ENCODE assay signal across 10 cellular contexts in genomic region chr12:94761559-94761958, GRCh38.
A peak's percentile ranks its signal among the peaks of the same experiment; 100 is the strongest.
DNase-seq lines count a peak whose midpoint lies in the region; ATAC-seq and TF ChIP-seq lines count a peak whose summit lies in the region.
"Had no signal": no experiment of that assay in that cellular context is flagged by ENCODE, and none has a peak within 500 bp of the region (broad histone marks: within the 10 kb centered on the region; RNA-seq: fewer than 3 reads in every experiment).

No MANE protein-coding gene starts in this region.

- H2AFZ ChIP-seq in fibroblast of lung (ENCODE audit: low read length): no peak overlapping the region
- no peak overlapping the region for H2AFZ ChIP-seq in smooth muscle cell (ENCODE audit: low read depth)

- H3K9me3 ChIP-seq in breast epithelium: no peaks in the 10 kb centered on the region
- H3K9me3 ChIP-seq in fibroblast of lung (ENCODE audit: control insufficient read depth, insufficient read depth, low read depth, low read length): no peaks in the 10 kb centered on the region
- H3K9me3 ChIP-seq in smooth muscle cell (replicated peaks; ENCODE audit: low read depth): no peaks in the 10 kb centered on the region

- no TSS peak for BruUV-seq in MCF 10A (replicated peaks; lab: Mats Ljungman, UMichigan)

- H3K9ac ChIP-seq in fibroblast of lung (ENCODE audit: insufficient read depth, low read length) (no peak overlapping the region), smooth muscle cell (ENCODE audit: low read depth) (peak overlapping the region; percentile 93)

- H3K4me3 ChIP-seq in breast epithelium: no peak overlapping the region
- no peak overlapping the region for H3K4me3 ChIP-seq in fibroblast of lung (replicated peaks in 1 of 4; ENCODE audit: control extremely low read depth in 1 of 4, insufficient read depth in 1 of 4, low read depth in 3 of 4, low read length in 4 of 4)
- no peak overlapping the region for H3K4me3 ChIP-seq in smooth muscle cell

- no peak for TF ChIP-seq POLR2A in breast epithelium (IDR thresholded peaks at IDR 0.05)

- intact Hi-C loops in MCF 10A (cut with micrococcal nuclease): loop anchor here (5.0 to 10.0 kb wide), 2 partner anchors 119 to 573 kb away; no protein-coding TSS in a partner anchor
- intact Hi-C loops in breast epithelium (cut with DNase I; ENCODE audit: low total_unique reads): no loop called here

- CTCF ChIA-PET in MCF 10A (lab: Yijun Ruan, JAX): interaction anchor here (1.0 to 1.8 kb wide), 5 partner anchors 9 to 627 kb away, joined by 3 to 6 read pairs (median 3); no protein-coding TSS in a partner anchor

- H3K27me3 ChIP-seq in breast epithelium (no peaks in the 10 kb centered on the region), fibroblast of lung (ENCODE audit: control insufficient read depth, insufficient read depth, low read length) (no peaks in the 10 kb centered on the region), smooth muscle cell (ENCODE audit: low read depth) (no peaks in the 10 kb centered on the region)

- H3K27me3 Mint-ChIP-seq in MCF 10A (ENCODE audit: insufficient read depth, unreplicated experiment): no peaks in the 10 kb centered on the region

- no peak for TF ChIP-seq CTCF in MCF 10A (IDR thresholded peaks at IDR 0.05; ENCODE audit: unreplicated experiment)
- TF ChIP-seq CTCF in breast epithelium (IDR thresholded peaks at IDR 0.05): no peak
- TF ChIP-seq CTCF in fibroblast of lung (conservative IDR thresholded peaks at IDR 0.05 in 1 of 2, IDR thresholded peaks at IDR 0.05 in 1 of 2; ENCODE audit: low read depth in 1 of 2, low read length in 2 of 2): no peak
- no peak for TF ChIP-seq CTCF in smooth muscle cell (IDR thresholded peaks at IDR 0.05; ENCODE audit: borderline replicate concordance, insufficient read depth, poor library complexity, severe bottlenecking)

- ATAC-seq in HG03175 (IDR thresholded peaks at IDR 0.05; ENCODE audit: unreplicated experiment) (no peak), HG02885 (IDR thresholded peaks at IDR 0.05; ENCODE audit: poor library complexity, unreplicated experiment) (no peak)

- H3K79me2 ChIP-seq in fibroblast of lung (ENCODE audit: control insufficient read depth, insufficient read depth, low read length) (no peaks in the 10 kb centered on the region), smooth muscle cell (ENCODE audit: low read depth) (peaks cover 3% of the 10 kb centered on the region)

- H3K4me1 ChIP-seq in breast epithelium (no peaks in the 10 kb centered on the region), fibroblast of lung (ENCODE audit: control insufficient read depth, extremely low read depth, insufficient read depth, low read length) (no peaks in the 10 kb centered on the region), smooth muscle cell (ENCODE audit: low read depth) (peaks cover 6% of the 10 kb centered on the region)

- no peaks in the 10 kb centered on the region for H3K36me3 Mint-ChIP-seq in MCF 10A (ENCODE audit: insufficient read depth, unreplicated experiment)
- H3K36me3 Mint-ChIP-seq: activated naive CD8-positive, alpha-beta T cell treated with anti-CD3 and anti-CD28 coated beads, Interleukin-2, amount 10 ng/mL, durations not matched to agents 7 days and 5 days had no signal

- peaks cover 7% of the 10 kb centered on the region for H3F3A ChIP-seq in smooth muscle cell (ENCODE audit: low read depth)

- H3K36me3 ChIP-seq in breast epithelium (no peaks in the 10 kb centered on the region), fibroblast of lung (ENCODE audit: control insufficient read depth, insufficient read depth, low read length) (no peaks in the 10 kb centered on the region), smooth muscle cell (ENCODE audit: low read depth) (no peaks in the 10 kb centered on the region)

- WGBS in smooth muscle cell (ENCODE audit: low lambda C conversion rate): 5% methylated on average over 3 of the region's 3 CpGs

- H3K4me2 ChIP-seq in fibroblast of lung (ENCODE audit: extremely low read depth, insufficient read depth, low read length): no peak overlapping the region
- peak overlapping the region; percentile 53 for H3K4me2 ChIP-seq in smooth muscle cell

- POLR2A ChIA-PET in MCF 10A (lab: Yijun Ruan, JAX): interaction anchor here (0.6 to 2.0 kb wide), 5 partner anchors 14 to 211 kb away, joined by 3 to 6 read pairs (median 4); no protein-coding TSS in a partner anchor

- H3K9me3 Mint-ChIP-seq in MCF 10A (ENCODE audit: unreplicated experiment): no peaks in the 10 kb centered on the region
- H3K9me3 Mint-ChIP-seq: activated naive CD8-positive, alpha-beta T cell treated with anti-CD3 and anti-CD28 coated beads, Interleukin-2, amount 10 ng/mL, durations not matched to agents 7 days and 5 days had no signal

- H3K27ac ChIP-seq in breast epithelium (no peak overlapping the region), fibroblast of lung (ENCODE audit: insufficient read depth, low read length) (peak overlapping the region; percentile 29), smooth muscle cell (ENCODE audit: low read depth) (peak overlapping the region; percentile 98)

- H3K4me1 Mint-ChIP-seq in MCF 10A (ENCODE audit: insufficient read depth, unreplicated experiment): peaks cover 7% of the 10 kb centered on the region

- DNase-seq in MCF 10A (ENCODE audit: unreplicated experiment) (peak; percentile 88), breast epithelium (ENCODE audit: low spot score in 2 of 2) (no peak), RKO (ENCODE audit: low spot score) (peak; percentile 93), fibroblast of lung (ENCODE audit: low read depth in 2 of 2) (peak; percentile 88 to 92), smooth muscle cell (lab: John Stamatoyannopoulos, UW; ENCODE audit: unreplicated experiment) (no peak), cerebellar nuclear complex (lab: John Stamatoyannopoulos, UW) (no peak)
- DNase-seq: activated naive CD8-positive, alpha-beta T cell treated with anti-CD3 and anti-CD28 coated beads, Interleukin-2, amount 10 ng/mL, durations not matched to agents 7 days and 5 days; NCI-H524 treated with DMSO at 0.1 percent for 48 hours had no signal

- H4K20me1 ChIP-seq in fibroblast of lung (ENCODE audit: control insufficient read depth, extremely low read depth, insufficient read depth, low read length): no peaks in the 10 kb centered on the region
- H4K20me1 ChIP-seq in smooth muscle cell (ENCODE audit: low read depth): no peaks in the 10 kb centered on the region

- H3K27ac Mint-ChIP-seq in MCF 10A (ENCODE audit: low read depth, unreplicated experiment): peak overlapping the region; percentile 92
- H3K27ac Mint-ChIP-seq: activated naive CD8-positive, alpha-beta T cell treated with anti-CD3 and anti-CD28 coated beads, Interleukin-2, amount 10 ng/mL, durations not matched to agents 7 days and 5 days had no signal

- no peak overlapping the region for H3K4me3 Mint-ChIP-seq in MCF 10A (ENCODE audit: unreplicated experiment)
- H3K4me3 Mint-ChIP-seq: activated naive CD8-positive, alpha-beta T cell treated with anti-CD3 and anti-CD28 coated beads, Interleukin-2, amount 10 ng/mL, durations not matched to agents 7 days and 5 days had no signal

Comparison
In these comparisons a context has a peak if more than half of its experiments do, and no peak if none do; other contexts are left out.
1. DNase-seq: peak in MCF 10A (single experiment), RKO (single experiment) and fibroblast of lung (2 of 2); none in breast epithelium (0 of 2), smooth muscle cell (single experiment) and cerebellar nuclear complex (0 of 2).
2. H3K27ac ChIP-seq: peak in fibroblast of lung (single experiment) and smooth muscle cell (single experiment); none in breast epithelium (0 of 2).